ENCODE assay signal across 9 cellular contexts in genomic region chr17:19728114-19728495, GRCh38. TPM values are rescaled to one million over a fixed set of nuclear protein-coding genes. Genes with fewer than 3 reads are reported as not detected.
DNase-seq lines count a peak whose midpoint lies in the region; ATAC-seq lines count a peak whose summit lies in the region.
"Had no signal": no experiment of that assay in that cellular context is flagged by ENCODE, and none has a peak within 500 bp of the region (broad histone marks: within the 10 kb centered on the region; RNA-seq: fewer than 3 reads in every experiment).

No MANE protein-coding gene starts in this region.

- peaks cover 8% of the 10 kb centered on the region for H3K4me1 Mint-ChIP-seq in stimulated activated memory B cell treated with anti-CD40 and anti-IgM and Interleukin-4, amounts not matched to agents 10 μg/mL and 1 μg/mL and 100 μg/mL, for 72 hours

- DNase-seq in DMS153 (lab: John Stamatoyannopoulos, UW) (peak; percentile 70), NCI-H748 (lab: John Stamatoyannopoulos, UW; ENCODE audit: unreplicated experiment) (peak; percentile 97), epidermal melanocyte (ENCODE audit: insufficient read length, low spot score) (peak; percentile 90), myocyte (ENCODE audit: low read depth) (peak; percentile 99), kidney glomerular epithelial cell (lab: John Stamatoyannopoulos, UW) (no peak)
- DNase-seq: activated naive CD8-positive, alpha-beta T cell treated with anti-CD3 and anti-CD28 coated beads, Interleukin-2, amount 10 ng/mL, durations not matched to agents 7 days and 5 days had no signal

- H3K36me3 Mint-ChIP-seq in stimulated activated memory B cell treated with anti-CD40 and anti-IgM and Interleukin-4, amounts not matched to agents 10 μg/mL and 1 μg/mL and 100 μg/mL, for 72 hours, result no peaks in the 10 kb centered on the region
- H3K36me3 Mint-ChIP-seq: activated naive CD8-positive, alpha-beta T cell treated with anti-CD3 and anti-CD28 coated beads, Interleukin-2, amount 10 ng/mL, durations not matched to agents 7 days and 5 days had no signal

- H3K4me3 Mint-ChIP-seq in stimulated activated memory B cell treated with anti-CD40 and anti-IgM and Interleukin-4, amounts not matched to agents 10 μg/mL and 1 μg/mL and 100 μg/mL, for 72 hours, result no peak overlapping the region
- H3K4me3 Mint-ChIP-seq: activated naive CD8-positive, alpha-beta T cell treated with anti-CD3 and anti-CD28 coated beads, Interleukin-2, amount 10 ng/mL, durations not matched to agents 7 days and 5 days had no signal

- H3K27me3 Mint-ChIP-seq in stimulated activated memory B cell treated with anti-CD40 and anti-IgM and Interleukin-4, amounts not matched to agents 10 μg/mL and 1 μg/mL and 100 μg/mL, for 72 hours, result no peaks in the 10 kb centered on the region
- H3K27me3 Mint-ChIP-seq: activated naive CD8-positive, alpha-beta T cell treated with anti-CD3 and anti-CD28 coated beads, Interleukin-2, amount 10 ng/mL, durations not matched to agents 7 days and 5 days had no signal

- no peak for ATAC-seq in GM19467 (IDR thresholded peaks at IDR 0.05; ENCODE audit: unreplicated experiment)
- ATAC-seq in GM18909 (IDR thresholded peaks at IDR 0.05; ENCODE audit: poor library complexity, unreplicated experiment), result no peak
- ATAC-seq in stimulated activated memory B cell treated with anti-CD40 and anti-IgM and Interleukin-4, amounts not matched to agents 10 μg/mL and 1 μg/mL and 100 μg/mL, for 72 hours, result no peak

- H3K9me3 Mint-ChIP-seq in stimulated activated memory B cell treated with anti-CD40 and anti-IgM and Interleukin-4, amounts not matched to agents 10 μg/mL and 1 μg/mL and 100 μg/mL, for 72 hours, result no peaks in the 10 kb centered on the region
- H3K9me3 Mint-ChIP-seq: activated naive CD8-positive, alpha-beta T cell treated with anti-CD3 and anti-CD28 coated beads, Interleukin-2, amount 10 ng/mL, durations not matched to agents 7 days and 5 days had no signal

- no peak overlapping the region for H3K27ac Mint-ChIP-seq in stimulated activated memory B cell treated with anti-CD40 and anti-IgM and Interleukin-4, amounts not matched to agents 10 μg/mL and 1 μg/mL and 100 μg/mL, for 72 hours
- H3K27ac Mint-ChIP-seq: activated naive CD8-positive, alpha-beta T cell treated with anti-CD3 and anti-CD28 coated beads, Interleukin-2, amount 10 ng/mL, durations not matched to agents 7 days and 5 days had no signal

RNA-seq across cellular contexts. Expression of gene SLC47A2, which starts 11.7 kb away (rescaled TPM):
- total RNA-seq in myocyte, result 3.8 and 5.6 TPM in 2 replicates
- polyA plus RNA-seq in myocyte (2012), result 0.76 TPM
- total RNA-seq: activated naive CD8-positive, alpha-beta T cell treated with anti-CD3 and anti-CD28 coated beads, Interleukin-2, amount 10 ng/mL, durations not matched to agents 7 days and 5 days had no signal

RNA-seq across cellular contexts. Expression of gene ALDH3A1, which starts 20.0 kb away (rescaled TPM):
- total RNA-seq in myocyte, result 2.8 and 3.4 TPM in 2 replicates
- 1.8 TPM for polyA plus RNA-seq in myocyte (2012)
- total RNA-seq: activated naive CD8-positive, alpha-beta T cell treated with anti-CD3 and anti-CD28 coated beads, Interleukin-2, amount 10 ng/mL, durations not matched to agents 7 days and 5 days had no signal
